In the genomic region with DNA sequence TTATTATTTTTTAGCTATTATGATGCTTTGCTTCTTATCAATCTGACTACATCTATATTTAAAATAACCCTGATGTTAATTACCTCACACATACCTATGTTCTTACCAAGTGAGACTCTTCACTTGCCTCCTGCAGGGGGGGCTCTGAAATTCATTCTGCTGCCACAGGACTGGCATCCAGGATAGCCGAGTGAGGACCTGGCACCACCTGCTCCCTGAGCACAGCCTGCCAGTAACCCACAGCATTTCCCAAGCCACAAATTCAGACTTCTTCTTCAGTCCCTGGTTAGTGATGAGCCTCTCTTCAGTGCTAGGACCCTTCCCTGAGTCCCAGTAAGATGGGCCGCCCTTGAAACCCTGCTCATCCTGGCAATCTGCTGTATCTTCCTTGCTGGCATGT, we compare ENCODE assay signal across 22 cellular contexts.
DNase-seq lines count a peak whose midpoint lies in the region; ATAC-seq and TF ChIP-seq lines count a peak whose summit lies in the region.
"Had no signal": no experiment of that assay in that cellular context is flagged by ENCODE, and none has a peak within 500 bp of the region (broad histone marks: within the 10 kb centered on the region; RNA-seq: fewer than 3 reads in every experiment).

No MANE protein-coding gene starts in this region.

- no peak for TF ChIP-seq CTCF in RWPE2 (IDR thresholded peaks at IDR 0.05; ENCODE audit: poor library complexity, severe bottlenecking)
- TF ChIP-seq CTCF in esophagus muscularis mucosa (IDR thresholded peaks at IDR 0.05): no peak
- TF ChIP-seq CTCF in neutrophil (IDR thresholded peaks at IDR 0.05): no peak

- H3K4me1 ChIP-seq in RWPE2 (ENCODE audit: insufficient read depth, poor library complexity, severe bottlenecking) (no peaks in the 10 kb centered on the region), esophagus muscularis mucosa (peaks cover 0 to 4% (median 0%) of the 10 kb centered on the region in 4 donors), neutrophil (ENCODE audit: control insufficient read depth in 1 of 2, insufficient read depth in 1 of 2, low read depth in 1 of 2, low read length in 1 of 2) (peaks cover 53 to 60% of the 10 kb centered on the region in 2 experiments)
- H3K4me1 ChIP-seq: A549 had no signal

- peak; percentile 69 for DNase-seq in G401 (ENCODE audit: low spot score)
- no peak for DNase-seq in RWPE2 (ENCODE audit: low spot score)
- peak; percentile 68 for DNase-seq in esophagus muscularis mucosa (ENCODE audit: extremely low spot score)
- DNase-seq in UCSD-AML1 (lab: John Stamatoyannopoulos, UW; ENCODE audit: unreplicated experiment): no peak
- no peak for DNase-seq in NCI-H748 (lab: John Stamatoyannopoulos, UW; ENCODE audit: unreplicated experiment)
- DNase-seq: CD4-positive, alpha-beta memory T cell; COR-L47; DMS79 treated with DMSO at 0.1 percent for 48 hours; MM.1S; NCI-H1417; NCI-H1694; NCI-H2029 treated with DMSO at 0.1 percent for 48 hours; NCI-H2171; NCI-H226; NCI-H774; Right ventricle myocardium superior had no signal

- no peaks in the 10 kb centered on the region for H3K9me3 ChIP-seq in RWPE2 (ENCODE audit: severe bottlenecking)
- no peaks in the 10 kb centered on the region for H3K9me3 ChIP-seq in esophagus muscularis mucosa
- H3K9me3 ChIP-seq in neutrophil: no peaks in the 10 kb centered on the region
- H3K9me3 ChIP-seq: A549, SJSA1 had no signal

- H3K27me3 ChIP-seq in RWPE2 (ENCODE audit: insufficient read depth, poor library complexity, severe bottlenecking) (no peaks in the 10 kb centered on the region), esophagus muscularis mucosa (peaks cover 0 to 8% (median 0%) of the 10 kb centered on the region in 4 donors), neutrophil (no peaks in the 10 kb centered on the region)
- H3K27me3 ChIP-seq: SJSA1 had no signal

- ATAC-seq in RWPE2 (ENCODE audit: low read depth) (no peak), GM19395 (IDR thresholded peaks at IDR 0.05; ENCODE audit: unreplicated experiment) (no peak)
- ATAC-seq: A549 had no signal

- in situ Hi-C loops in G401 (cut with HindIII; ENCODE audit: low sequenced_read_pairs): no loop called here

- intact Hi-C loops in esophagus muscularis mucosa (cut with DNase I): no loop called here

- no peak for TF ChIP-seq EP300 in esophagus muscularis mucosa (IDR thresholded peaks at IDR 0.05)

- TF ChIP-seq POLR2A in esophagus muscularis mucosa (IDR thresholded peaks at IDR 0.05; ENCODE audit: low read depth): no peak

- WGBS in esophagus muscularis mucosa: 95% methylated on average over 2 of the region's 2 CpGs

- H3K27ac ChIP-seq in RWPE2 (ENCODE audit: poor library complexity, severe bottlenecking) (peak overlapping the region; percentile 47), esophagus muscularis mucosa (replicated peaks in 1 of 4) (no peak overlapping the region), neutrophil (peak overlapping the region; percentile 94)
- H3K27ac ChIP-seq: A549, HL-60, KMS-11, SJSA1 had no signal

- H3K4me3 ChIP-seq in RWPE2 (ENCODE audit: severe bottlenecking): no peak overlapping the region
- no peak overlapping the region for H3K4me3 ChIP-seq in esophagus muscularis mucosa
- no peak overlapping the region for H3K4me3 ChIP-seq in neutrophil (ENCODE audit: low read depth in 1 of 2, low read length in 1 of 2)
- H3K4me3 ChIP-seq: A549, SJSA1 had no signal

- H3K36me3 ChIP-seq in RWPE2 (ENCODE audit: low read depth) (no peaks in the 10 kb centered on the region), esophagus muscularis mucosa (no peaks in the 10 kb centered on the region), neutrophil (no peaks in the 10 kb centered on the region)
- H3K36me3 ChIP-seq: SJSA1 had no signal

Comparison
In these comparisons a context has a peak if more than half of its experiments do, and no peak if none do; other contexts are left out.
1. DNase-seq: peak in G401 (single experiment) and esophagus muscularis mucosa (single experiment); none in RWPE2 (single experiment), UCSD-AML1 (single experiment) and NCI-H748 (single experiment).
2. H3K27ac ChIP-seq: peak in RWPE2 (single experiment) and neutrophil (single experiment); none in esophagus muscularis mucosa (0 of 4).